Comparison of ENCODE assay signal across 14 cellular contexts in genomic region chr6:97524846-97525245, GRCh38.
A peak's percentile ranks its signal among the peaks of the same experiment; 100 is the strongest.
DNase-seq lines count a peak whose midpoint lies in the region; ATAC-seq, FAIRE-seq and TF ChIP-seq lines count a peak whose summit lies in the region.
"Had no signal": no experiment of that assay in that cellular context is flagged by ENCODE, and none has a peak within 500 bp of the region (broad histone marks: within the 10 kb centered on the region; RNA-seq: fewer than 3 reads in every experiment).

No MANE protein-coding gene starts in this region.

- H2BK20ac ChIP-seq in H9 (ENCODE audit: low read depth, low read length, poor library complexity, severe bottlenecking), result no peak overlapping the region

- H3K23ac ChIP-seq in H9 (ENCODE audit: insufficient read length, low read depth, low read length), result no peak overlapping the region

- H3K4me2 ChIP-seq in H9 (ENCODE audit: insufficient read depth, insufficient read length, low read length), result no peak overlapping the region

- H3K4ac ChIP-seq in H9 (ENCODE audit: low read depth, low read length), result no peak overlapping the region

- H3K79me1 ChIP-seq in H9 (ENCODE audit: insufficient read depth, low read depth, low read length, poor library complexity, severe bottlenecking), result no peaks in the 10 kb centered on the region

- H3K4me1 Mint-ChIP-seq in H9 (peaks cover 25 to 34% of the 10 kb centered on the region in 2 experiments), neural crest cell (peaks cover 15% of the 10 kb centered on the region)

- ATAC-seq in GM21723 (IDR thresholded peaks at IDR 0.05; ENCODE audit: unreplicated experiment) (no peak), GM21367 (IDR thresholded peaks at IDR 0.05; ENCODE audit: unreplicated experiment) (no peak)
- ATAC-seq: HepG2; natural killer cell treated with Interleukin-12 subunit alpha and Interleukin-12 subunit beta and Interleukin-15 and Interleukin-18, amount 100 ng/mL, for 72 hours had no signal

- no peak overlapping the region for H2AFZ ChIP-seq in H9 (ENCODE audit: low read length)

- H2BK15ac ChIP-seq in H9 (ENCODE audit: low read depth, low read length), result no peak overlapping the region

- H3K4me3 Mint-ChIP-seq in H9, result no peak overlapping the region
- H3K4me3 Mint-ChIP-seq in neural crest cell, result no peak overlapping the region
- H3K4me3 Mint-ChIP-seq: natural killer cell treated with Interleukin-12 subunit alpha and Interleukin-12 subunit beta and Interleukin-15 and Interleukin-18, amount 100 ng/mL, for 72 hours; stimulated activated naive CD8-positive, alpha-beta T cell treated with anti-CD3 and anti-CD28 coated beads, Interleukin-15, Interleukin-2, amounts not matched to agents 100 ng/mL and 50 ng/mL, for 24 hours; T-helper 2 cell treated with Interferon-gamma antibody and Interleukin-4, amounts not matched to agents 5 μg/mL and 100 μg/mL, for 36 hours had no signal

- H4K8ac ChIP-seq in H9 (replicated peaks; ENCODE audit: insufficient read length, low read depth, low read length), result no peak overlapping the region

- H3K4me3 ChIP-seq in kidney (ENCODE audit: low read length in 2 of 2), result no peak overlapping the region

- H3K79me2 ChIP-seq in H9 (ENCODE audit: insufficient read depth, low read length), result no peaks in the 10 kb centered on the region

- no peak overlapping the region for H3K18ac ChIP-seq in H9 (ENCODE audit: insufficient read length, low read depth, low read length)

- no peaks in the 10 kb centered on the region for H4K20me1 ChIP-seq in H9 (ENCODE audit: control insufficient read depth, insufficient read depth, insufficient read length)

- no peaks in the 10 kb centered on the region for H3K36me3 ChIP-seq in kidney (ENCODE audit: control insufficient read depth in 1 of 2, insufficient read depth in 2 of 2, low read length in 2 of 2)

- H3K36me3 Mint-ChIP-seq in H9 (ENCODE audit: insufficient read depth in 1 of 3, low read depth in 3 of 3), result no peaks in the 10 kb centered on the region; a peak in 1 of 7 replicates
- H3K36me3 Mint-ChIP-seq in neural crest cell (ENCODE audit: low read depth), result no peaks in the 10 kb centered on the region
- H3K36me3 Mint-ChIP-seq: natural killer cell treated with Interleukin-12 subunit alpha and Interleukin-12 subunit beta and Interleukin-15 and Interleukin-18, amount 100 ng/mL, for 72 hours had no signal

- no peak overlapping the region for H3T11ph ChIP-seq in H9 (ENCODE audit: low read length)

- no peaks in the 10 kb centered on the region; a peak in 1 of 5 replicates for H3K9me3 Mint-ChIP-seq in H9
- peaks cover 3% of the 10 kb centered on the region for H3K9me3 Mint-ChIP-seq in neural crest cell
- H3K9me3 Mint-ChIP-seq: stimulated activated naive CD8-positive, alpha-beta T cell treated with anti-CD3 and anti-CD28 coated beads, Interleukin-15, Interleukin-2, amounts not matched to agents 100 ng/mL and 50 ng/mL, for 24 hours; T-helper 2 cell treated with Interferon-gamma antibody and Interleukin-4, amounts not matched to agents 5 μg/mL and 100 μg/mL, for 36 hours had no signal

- H4K5ac ChIP-seq in H9 (ENCODE audit: insufficient read length, low read depth, low read length), result no peak overlapping the region

- intact Hi-C loops in kidney (cut with DNase I), result no loop called here

- no peak overlapping the region for H3K56ac ChIP-seq in H9 (ENCODE audit: insufficient read length, low read depth, low read length)

- no CpG with 5 or more reads among the region's 4 CpGs for WGBS in H9 (ENCODE audit: extremely low coverage, insufficient read length, low lambda C conversion rate)

- H3K9ac ChIP-seq in H9 (ENCODE audit: extremely low read depth, insufficient read length, low read length), result no peak overlapping the region
- no peak overlapping the region for H3K9ac ChIP-seq in kidney (ENCODE audit: low read length in 2 of 2)

- H2BK5ac ChIP-seq in H9 (ENCODE audit: insufficient read length, low read length), result no peak overlapping the region

- H3K23me2 ChIP-seq in H9 (ENCODE audit: insufficient read length, low read depth, low read length, poor library complexity, severe bottlenecking), result no peaks in the 10 kb centered on the region

- H3K4me1 ChIP-seq in H9 (ENCODE audit: insufficient read depth, low read length), result no peaks in the 10 kb centered on the region
- H3K4me1 ChIP-seq in kidney (ENCODE audit: control insufficient read depth in 1 of 2, insufficient read depth in 1 of 2, low read depth in 1 of 2, low read length in 2 of 2), result no peaks in the 10 kb centered on the region

- FAIRE-seq in kidney (lab: Jason Lieb, UNC), result no peak
- FAIRE-seq: GM12891, HepG2 had no signal

- H3K27ac ChIP-seq in H9 (ENCODE audit: insufficient read length, low read depth, low read length) (no peak overlapping the region), kidney (ENCODE audit: low read depth in 2 of 2, low read length in 2 of 2) (no peak overlapping the region)

- DNase-seq in H9 (peak; percentile 85), NCI-H446 (lab: John Stamatoyannopoulos, UW) (peak; percentile 13 to 56), cerebellar cortex (ENCODE audit: low spot score) (peak; percentile 70), neural crest cell (ENCODE audit: low read depth, low spot score) (no peak), kidney (no peak)
- DNase-seq in activated T-cell treated with anti-CD3 and anti-CD28 coated beads, Interleukin-2, amount 50 U/mL, for 1 hour, result no peak
- DNase-seq: amniotic stem cell had no signal

- H3K9me3 ChIP-seq in H9 (ENCODE audit: control insufficient read depth, low read depth, low read length) (no peaks in the 10 kb centered on the region), kidney (ENCODE audit: control insufficient read depth in 1 of 2, low read length in 2 of 2) (no peaks in the 10 kb centered on the region)

- H4K91ac ChIP-seq in H9 (ENCODE audit: insufficient read length, low read depth, low read length), result no peak overlapping the region

- H3K27me3 ChIP-seq in H9 (ENCODE audit: insufficient read depth, low read length), result no peaks in the 10 kb centered on the region

- no peak overlapping the region for H2AK5ac ChIP-seq in H9 (ENCODE audit: insufficient read length, low read length)

- no peak overlapping the region for H2BK120ac ChIP-seq in H9 (ENCODE audit: low read depth, low read length, poor library complexity, severe bottlenecking)

- H3K14ac ChIP-seq in H9 (ENCODE audit: insufficient read depth, low read length), result no peak overlapping the region

- H3K27me3 Mint-ChIP-seq in H9 (ENCODE audit: low read depth) (no peaks in the 10 kb centered on the region), neural crest cell (ENCODE audit: low read depth) (no peaks in the 10 kb centered on the region)
- H3K27me3 Mint-ChIP-seq: natural killer cell treated with Interleukin-12 subunit alpha and Interleukin-12 subunit beta and Interleukin-15 and Interleukin-18, amount 100 ng/mL, for 72 hours had no signal

- no peak overlapping the region for H2BK12ac ChIP-seq in H9 (ENCODE audit: insufficient read length, low read depth, low read length)

- no peak for TF ChIP-seq CTCF in H9 (conservative IDR thresholded peaks at IDR 0.05)
- TF ChIP-seq CTCF in neural crest cell (conservative IDR thresholded peaks at IDR 0.05), result no peak
- TF ChIP-seq CTCF in kidney (IDR thresholded peaks at IDR 0.05; ENCODE audit: borderline replicate concordance, extremely low read depth, insufficient read depth), result no peak

- H3K27ac Mint-ChIP-seq in H9, result peak overlapping the region in 1 of 3 experiments; percentile 84; a peak in 3 of 7 replicates
- H3K27ac Mint-ChIP-seq in neural crest cell (ENCODE audit: unreplicated experiment), result peak overlapping the region; percentile 21
- H3K27ac Mint-ChIP-seq: natural killer cell treated with Interleukin-12 subunit alpha and Interleukin-12 subunit beta and Interleukin-15 and Interleukin-18, amount 100 ng/mL, for 72 hours; stimulated activated naive CD8-positive, alpha-beta T cell treated with anti-CD3 and anti-CD28 coated beads, Interleukin-15, Interleukin-2, amounts not matched to agents 100 ng/mL and 50 ng/mL, for 24 hours; T-helper 2 cell treated with Interferon-gamma antibody and Interleukin-4, amounts not matched to agents 5 μg/mL and 100 μg/mL, for 36 hours had no signal

Comparison
In these comparisons a context has a peak if more than half of its experiments do, and no peak if none do; other contexts are left out.
1. DNase-seq: peak in H9 (single experiment), NCI-H446 (2 of 2) and cerebellar cortex (single experiment); none in neural crest cell (single experiment), kidney (single experiment) and activated T-cell treated with anti-CD3 and anti-CD28 coated beads, Interleukin-2, amount 50 U/mL, for 1 hour (single experiment).